In genomic region chr2:132669854-132670103, GRCh38 we compare ENCODE assay signal across 9 cellular contexts. TPM values are rescaled to one million over a fixed set of nuclear protein-coding genes. Genes with fewer than 3 reads are reported as not detected.
DNase-seq lines count a peak whose midpoint lies in the region; ATAC-seq, FAIRE-seq and TF ChIP-seq lines count a peak whose summit lies in the region.
"Had no signal": no experiment of that assay in that cellular context is flagged by ENCODE, and none has a peak within 500 bp of the region (broad histone marks: within the 10 kb centered on the region; RNA-seq: fewer than 3 reads in every experiment).

No MANE protein-coding gene starts in this region.

- BruUV-seq in OCI-LY7 (replicated peaks; lab: Mats Ljungman, UMichigan): no TSS peak

- H2AFZ ChIP-seq in OCI-LY7 (ENCODE audit: low read length) (no peak overlapping the region), osteoblast (ENCODE audit: low read length) (peak overlapping the region; percentile 4)

- peak; percentile 67 for DNase-seq in D341Med (ENCODE audit: low spot score)
- no peak for DNase-seq in OCI-LY7 (ENCODE audit: low spot score)
- DNase-seq in fibroblast of villous mesenchyme (ENCODE audit: low read depth): no peak
- peak; percentile 71 for DNase-seq in osteoblast (ENCODE audit: insufficient read length, low spot score, missing footprints)
- DNase-seq in urothelium cell line (ENCODE audit: low spot score): no peak
- DNase-seq: Kasumi-1 had no signal

- peak overlapping the region; percentile 34; the same call in 1 of the 2 replicates for H3K4me2 ChIP-seq in OCI-LY7 (ENCODE audit: low read length)
- peak overlapping the region; percentile 90 for H3K4me2 ChIP-seq in osteoblast (ENCODE audit: insufficient read depth, low read length)

- H4K20me1 ChIP-seq in OCI-LY7 (ENCODE audit: insufficient read depth, low read length): no peaks in the 10 kb centered on the region
- no peaks in the 10 kb centered on the region for H4K20me1 ChIP-seq in osteoblast (ENCODE audit: insufficient read depth, low read length)

- no peak for TF ChIP-seq CTCF in OCI-LY7 (conservative IDR thresholded peaks at IDR 0.05; ENCODE audit: low read length)
- no peak for TF ChIP-seq CTCF in fibroblast of villous mesenchyme (IDR thresholded peaks at IDR 0.05; ENCODE audit: insufficient read depth, low read depth, low read length)
- no peak for TF ChIP-seq CTCF in osteoblast (IDR thresholded peaks at IDR 0.05; ENCODE audit: extremely low read depth, low read depth, low read length)

- H3K27ac ChIP-seq in OCI-LY7 (ENCODE audit: low read depth, low read length, poor library complexity, severe bottlenecking): no peak overlapping the region
- no peak overlapping the region for H3K27ac ChIP-seq in osteoblast (ENCODE audit: low read depth, low read length)

- H3K27me3 ChIP-seq in osteoblast (ENCODE audit: insufficient read depth, low read length): peaks cover 7% of the 10 kb centered on the region

- H3K9me2 ChIP-seq in OCI-LY7 (ENCODE audit: insufficient read depth, low read length): no peaks in the 10 kb centered on the region

- H3K4me3 ChIP-seq in OCI-LY7 (ENCODE audit: low read depth, low read length, poor library complexity, severe bottlenecking): peak overlapping the region; percentile 30
- peak overlapping the region; percentile 47 for H3K4me3 ChIP-seq in fibroblast of villous mesenchyme (ENCODE audit: low read depth, low read length)
- H3K4me3 ChIP-seq in osteoblast (ENCODE audit: insufficient read depth, low read length): peak overlapping the region; percentile 71

- H3K36me3 ChIP-seq in OCI-LY7 (ENCODE audit: insufficient read depth, low read length) (no peaks in the 10 kb centered on the region), osteoblast (ENCODE audit: insufficient read depth, low read length) (no peaks in the 10 kb centered on the region)

- intact Hi-C loops in OCI-LY7 (cut with micrococcal nuclease; ENCODE audit: unreplicated experiment): no loop called here

- FAIRE-seq in urothelium cell line (lab: Jason Lieb, UNC): no peak

- no peak for ATAC-seq in HG03280 (IDR thresholded peaks at IDR 0.05; ENCODE audit: unreplicated experiment)
- no peak for ATAC-seq in HG02798 (IDR thresholded peaks at IDR 0.05; ENCODE audit: poor library complexity, unreplicated experiment)
- ATAC-seq in HG03442 (IDR thresholded peaks at IDR 0.05; ENCODE audit: unreplicated experiment): no peak

- H3K9me3 ChIP-seq in OCI-LY7 (ENCODE audit: low read length) (no peaks in the 10 kb centered on the region), osteoblast (ENCODE audit: low read depth, low read length) (no peaks in the 10 kb centered on the region)

- CTCF ChIA-PET in OCI-LY7 (lab: Charles Lee; ENCODE audit: unreplicated experiment): no interaction called here

- no peaks in the 10 kb centered on the region for H3K79me2 ChIP-seq in OCI-LY7 (ENCODE audit: insufficient read depth, low read depth, low read length)
- H3K79me2 ChIP-seq in osteoblast (ENCODE audit: insufficient read depth, low read length): no peaks in the 10 kb centered on the region

- POLR2A ChIA-PET in OCI-LY7 (lab: Charles Lee): no interaction called here

- H3K4me1 ChIP-seq in OCI-LY7 (ENCODE audit: insufficient read depth, low read length, poor library complexity, severe bottlenecking) (no peaks in the 10 kb centered on the region), osteoblast (ENCODE audit: insufficient read depth, low read length) (peaks cover 15% of the 10 kb centered on the region)

RNA-seq across cellular contexts. Expression of gene LYPD1, which starts 0.2 kb away (rescaled TPM):
- 1.5 and 1.8 TPM in 2 replicates for total RNA-seq in OCI-LY7 (2014; rRNA removed; shearing (Covaris generic))
- total RNA-seq in OCI-LY7 (2022): 1.4 and 2.0 TPM in 2 replicates
- 16.0 and 34.5 TPM in 2 replicates for total RNA-seq in fibroblast of villous mesenchyme
- 2.5 and 5.9 TPM in 2 replicates for total RNA-seq in osteoblast

Comparison
In these comparisons a context has a peak if more than half of its experiments do, and no peak if none do; other contexts are left out.
1. DNase-seq: peak in D341Med (single experiment) and osteoblast (single experiment); none in OCI-LY7 (single experiment), fibroblast of villous mesenchyme (single experiment) and urothelium cell line (single experiment).
2. Peak in every context shown above with its lines, with median percentiles within 50 percentile points of each other: H3K4me3 ChIP-seq.